In the genomic region with DNA sequence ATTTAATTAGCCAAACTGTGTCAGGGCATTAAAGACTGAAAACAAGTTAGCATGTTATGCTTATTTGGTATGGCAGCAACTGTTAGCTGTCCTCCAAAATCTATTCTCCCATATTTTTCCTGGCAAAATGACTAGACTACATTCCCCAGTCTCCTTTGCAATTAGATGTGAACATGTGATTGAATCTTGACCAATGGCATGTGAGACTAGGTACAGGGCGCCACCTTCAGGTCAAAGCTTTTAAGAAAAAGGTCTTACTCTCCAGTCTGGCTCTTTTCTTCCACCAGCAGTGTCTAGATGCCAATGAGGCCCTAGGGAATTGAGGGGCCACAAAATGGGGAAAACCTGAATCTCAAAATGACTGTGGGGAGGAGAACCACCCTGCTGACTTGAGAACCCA, we compare ENCODE assay signal across 9 cellular contexts.
DNase-seq lines count a peak whose midpoint lies in the region; ATAC-seq and TF ChIP-seq lines count a peak whose summit lies in the region.
"Had no signal": no experiment of that assay in that cellular context is flagged by ENCODE, and none has a peak within 500 bp of the region (broad histone marks: within the 10 kb centered on the region; RNA-seq: fewer than 3 reads in every experiment).

No MANE protein-coding gene starts in this region.

- no peaks in the 10 kb centered on the region for H3K9me3 Mint-ChIP-seq in type B pancreatic cell
- H3K9me3 Mint-ChIP-seq: dendritic cell treated with granulocyte-macrophage colony-stimulating factor and Interleukin-4, amounts not matched to agents 40 ng/mL and 50 ng/mL, for 4 days had no signal

- no peak overlapping the region for H3K27ac ChIP-seq in colonic mucosa
- no peak overlapping the region for H3K27ac ChIP-seq in coronary artery

- TF ChIP-seq CTCF in colonic mucosa (IDR thresholded peaks at IDR 0.05) (peak; percentile 27), type B pancreatic cell (conservative IDR thresholded peaks at IDR 0.05) (peak; percentile 67), coronary artery (IDR thresholded peaks at IDR 0.05) (no peak)

- peak; percentile 5 to 20 for DNase-seq in stimulated activated CD4-positive, alpha-beta T cell treated with anti-CD3 and anti-CD28 coated beads, Interleukin-2, amount 100 ng/mL, for 48 hours
- DNase-seq in stimulated activated CD4-positive, alpha-beta T cell treated with anti-CD3 and anti-CD28 coated beads, Interleukin-12 subunit alpha, Interleukin-12 subunit beta, amount 100 ng/mL, for 4 hours: no peak
- DNase-seq in NCI-H2081 treated with DMSO at 0.1 percent for 48 hours (lab: John Stamatoyannopoulos, UW) (peak; percentile 20), colonic mucosa (peak; percentile 48), type B pancreatic cell (ENCODE audit: extremely low spot score, unreplicated experiment) (no peak), coronary artery (ENCODE audit: low spot score) (no peak)

- H3K36me3 Mint-ChIP-seq in type B pancreatic cell: no peaks in the 10 kb centered on the region

- H3K27me3 ChIP-seq in colonic mucosa: no peaks in the 10 kb centered on the region

- ATAC-seq in HG02763 (IDR thresholded peaks at IDR 0.05; ENCODE audit: unreplicated experiment) (peak; percentile 85), GM21423 (IDR thresholded peaks at IDR 0.05; ENCODE audit: unreplicated experiment) (no peak)

- no peaks in the 10 kb centered on the region for H3K9me3 ChIP-seq in colonic mucosa

- intact Hi-C loops in colonic mucosa (cut with DNase I): no loop called here

- H3K9ac ChIP-seq in colonic mucosa (ENCODE audit: low read depth in 2 of 2, low read length in 2 of 2): no peak overlapping the region

- H3K4me1 Mint-ChIP-seq in type B pancreatic cell (ENCODE audit: unreplicated experiment): peaks cover 15% of the 10 kb centered on the region

- no peaks in the 10 kb centered on the region for H3K36me3 ChIP-seq in colonic mucosa

- H3K4me3 ChIP-seq in colonic mucosa: no peak overlapping the region
- H3K4me3 ChIP-seq in coronary artery: no peak overlapping the region

- H3K27me3 Mint-ChIP-seq in type B pancreatic cell: no peaks in the 10 kb centered on the region
- H3K27me3 Mint-ChIP-seq: dendritic cell treated with granulocyte-macrophage colony-stimulating factor and Interleukin-4, amounts not matched to agents 40 ng/mL and 50 ng/mL, for 4 days had no signal

- H3K27ac Mint-ChIP-seq in type B pancreatic cell: no peak overlapping the region
- H3K27ac Mint-ChIP-seq: dendritic cell treated with granulocyte-macrophage colony-stimulating factor and Interleukin-4, amounts not matched to agents 40 ng/mL and 50 ng/mL, for 4 days had no signal

- no peak overlapping the region for H3K4me3 Mint-ChIP-seq in type B pancreatic cell
- H3K4me3 Mint-ChIP-seq: dendritic cell treated with granulocyte-macrophage colony-stimulating factor and Interleukin-4, amounts not matched to agents 40 ng/mL and 50 ng/mL, for 4 days had no signal

- no peaks in the 10 kb centered on the region for H3K4me1 ChIP-seq in colonic mucosa

Comparison
In these comparisons a context has a peak if more than half of its experiments do, and no peak if none do; other contexts are left out.
1. DNase-seq: peak in stimulated activated CD4-positive, alpha-beta T cell treated with anti-CD3 and anti-CD28 coated beads, Interleukin-2, amount 100 ng/mL, for 48 hours (2 of 2), NCI-H2081 treated with DMSO at 0.1 percent for 48 hours (single experiment) and colonic mucosa (single experiment); none in stimulated activated CD4-positive, alpha-beta T cell treated with anti-CD3 and anti-CD28 coated beads, Interleukin-12 subunit alpha, Interleukin-12 subunit beta, amount 100 ng/mL, for 4 hours (single experiment), type B pancreatic cell (single experiment) and coronary artery (single experiment).